Comparison of ENCODE assay signal across 23 cellular contexts in genomic region chr4:130849985-130850632, GRCh38.
DNase-seq lines count a peak whose midpoint lies in the region; ATAC-seq and TF ChIP-seq lines count a peak whose summit lies in the region.
"Had no signal": no experiment of that assay in that cellular context is flagged by ENCODE, and none has a peak within 500 bp of the region (broad histone marks: within the 10 kb centered on the region; RNA-seq: fewer than 3 reads in every experiment).

No MANE protein-coding gene starts in this region.

- H3K4me1 ChIP-seq in OCI-LY1 (ENCODE audit: insufficient read depth, low read length, severe bottlenecking) (peaks cover 3% of the 10 kb centered on the region), vagina (no peaks in the 10 kb centered on the region)
- H3K4me1 ChIP-seq: psoas muscle, SJSA1 had no signal

- no peaks in the 10 kb centered on the region for H4K20me1 ChIP-seq in OCI-LY1 (ENCODE audit: insufficient read depth, low read length)

- no peak overlapping the region for H3K4me2 ChIP-seq in OCI-LY1 (ENCODE audit: low read length)

- no peaks in the 10 kb centered on the region for H3K79me2 ChIP-seq in OCI-LY1 (ENCODE audit: insufficient read depth, low read length)

- intact Hi-C loops in Calu3 (cut with micrococcal nuclease; ENCODE audit: unreplicated experiment) (no loop called here), lower leg skin (cut with DNase I; ENCODE audit: low total_unique reads) (no loop called here), vagina (cut with DNase I) (no loop called here)

- TF ChIP-seq POLR2A in lower leg skin (IDR thresholded peaks at IDR 0.05): no peak
- no peak for TF ChIP-seq POLR2A in vagina (IDR thresholded peaks at IDR 0.05)

- no peaks in the 10 kb centered on the region for H3K9me3 ChIP-seq in OCI-LY1 (ENCODE audit: low read length)
- no peaks in the 10 kb centered on the region for H3K9me3 ChIP-seq in vagina
- H3K9me3 ChIP-seq: psoas muscle, SJSA1 had no signal

- no TSS peak for BruUV-seq in Calu3 (replicated peaks; lab: Mats Ljungman, UMichigan)

- H2AFZ ChIP-seq in OCI-LY1 (ENCODE audit: low read length): peak overlapping the region; percentile 91

- ATAC-seq in HG03135 (IDR thresholded peaks at IDR 0.05; ENCODE audit: unreplicated experiment): no peak
- ATAC-seq: naive thymus-derived CD8-positive, alpha-beta T cell; PC-3; psoas muscle; stimulated activated memory B cell treated with anti-CD40 and anti-IgM and Interleukin-4, amounts not matched to agents 10 μg/mL and 1 μg/mL and 100 μg/mL, for 72 hours had no signal

- CTCF ChIA-PET in Calu3 (lab: Charles Lee): no interaction called here

- no peaks in the 10 kb centered on the region for H3K36me3 ChIP-seq in OCI-LY1 (ENCODE audit: insufficient read depth, low read length)
- no peaks in the 10 kb centered on the region for H3K36me3 ChIP-seq in vagina
- H3K36me3 ChIP-seq: SJSA1 had no signal

- H3K4me3 ChIP-seq in OCI-LY1 (ENCODE audit: low read depth, low read length, poor library complexity, severe bottlenecking) (no peak overlapping the region), fibroblast of mammary gland (ENCODE audit: control insufficient read depth, low read depth, low read length) (no peak overlapping the region), lower leg skin (ENCODE audit: low read depth, poor library complexity, severe bottlenecking) (no peak overlapping the region), vagina (no peak overlapping the region)
- H3K4me3 ChIP-seq: psoas muscle, SJSA1 had no signal

- DNase-seq in Calu3 (peak; percentile 10), fibroblast of mammary gland (ENCODE audit: low read depth) (peak; percentile 1), progenitor cell of endocrine pancreas (ENCODE audit: low spot score, unreplicated experiment) (no peak), lower leg skin (ENCODE audit: low spot score in 2 of 2) (no peak), vagina (ENCODE audit: extremely low spot score in 2 of 2) (no peak), amniotic stem cell (lab: John Stamatoyannopoulos, UW) (no peak)
- DNase-seq: activated CD4-positive, CD25-positive, alpha-beta regulatory T cell treated with anti-CD3 and anti-CD28 coated beads, Interleukin-2, amount 50 U/mL, for 72 hours; activated effector memory CD4-positive, alpha-beta T cell treated with Interleukin-2 at 50 U/mL for 16 hours; anterior cingulate cortex; CD8-positive, alpha-beta memory T cell; cortex of kidney; glutamatergic neuron; IMR-90; naive thymus-derived CD8-positive, alpha-beta T cell; NCI-H1930; NCI-H524 treated with DMSO at 0.1 percent for 48 hours; PC-3; psoas muscle; T-helper 9 cell had no signal

- H3F3A ChIP-seq in OCI-LY1 (ENCODE audit: insufficient read depth, low read length): no peaks in the 10 kb centered on the region

- H3K36me3 Mint-ChIP-seq in Calu3 (ENCODE audit: insufficient read depth, unreplicated experiment) (no peaks in the 10 kb centered on the region), progenitor cell of endocrine pancreas (ENCODE audit: insufficient read depth) (no peaks in the 10 kb centered on the region)
- H3K36me3 Mint-ChIP-seq: CD8-positive, alpha-beta memory T cell; naive thymus-derived CD8-positive, alpha-beta T cell; stimulated activated memory B cell treated with anti-CD40 and anti-IgM and Interleukin-4, amounts not matched to agents 10 μg/mL and 1 μg/mL and 100 μg/mL, for 72 hours had no signal

- H3K27me3 Mint-ChIP-seq in Calu3 (ENCODE audit: unreplicated experiment): no peaks in the 10 kb centered on the region
- H3K27me3 Mint-ChIP-seq in progenitor cell of endocrine pancreas: no peaks in the 10 kb centered on the region
- H3K27me3 Mint-ChIP-seq: CD8-positive, alpha-beta memory T cell; naive thymus-derived CD8-positive, alpha-beta T cell; stimulated activated memory B cell treated with anti-CD40 and anti-IgM and Interleukin-4, amounts not matched to agents 10 μg/mL and 1 μg/mL and 100 μg/mL, for 72 hours had no signal

- H3K9me2 ChIP-seq in OCI-LY1 (ENCODE audit: low read depth, low read length): no peaks in the 10 kb centered on the region

- H3K27ac ChIP-seq in OCI-LY1 (ENCODE audit: low read depth, low read length, poor library complexity, severe bottlenecking): no peak overlapping the region
- no peak overlapping the region for H3K27ac ChIP-seq in vagina
- H3K27ac ChIP-seq: psoas muscle, SJSA1 had no signal

- H3K4me3 Mint-ChIP-seq in Calu3 (ENCODE audit: low read depth, unreplicated experiment) (peak overlapping the region; percentile 28), progenitor cell of endocrine pancreas (ENCODE audit: low read depth) (no peak overlapping the region)
- H3K4me3 Mint-ChIP-seq: naive thymus-derived CD8-positive, alpha-beta T cell; stimulated activated memory B cell treated with anti-CD40 and anti-IgM and Interleukin-4, amounts not matched to agents 10 μg/mL and 1 μg/mL and 100 μg/mL, for 72 hours had no signal

- H3K27me3 ChIP-seq in OCI-LY1 (ENCODE audit: insufficient read depth, low read length) (no peaks in the 10 kb centered on the region), vagina (no peaks in the 10 kb centered on the region)
- H3K27me3 ChIP-seq: SJSA1 had no signal

- H3K27ac Mint-ChIP-seq in Calu3 (ENCODE audit: unreplicated experiment) (no peak overlapping the region), progenitor cell of endocrine pancreas (peak overlapping the region; percentile 51)
- H3K27ac Mint-ChIP-seq: CD8-positive, alpha-beta memory T cell; naive thymus-derived CD8-positive, alpha-beta T cell; stimulated activated memory B cell treated with anti-CD40 and anti-IgM and Interleukin-4, amounts not matched to agents 10 μg/mL and 1 μg/mL and 100 μg/mL, for 72 hours had no signal

- 46 to 52% methylated on average over 5 of the region's 5 CpGs for WGBS in lower leg skin, 2 donors

- H3K4me1 Mint-ChIP-seq in Calu3 (ENCODE audit: low read depth, unreplicated experiment): peaks cover 6% of the 10 kb centered on the region
- H3K4me1 Mint-ChIP-seq in progenitor cell of endocrine pancreas (ENCODE audit: low read depth): peaks cover 14% of the 10 kb centered on the region
- H3K4me1 Mint-ChIP-seq: CD8-positive, alpha-beta memory T cell; naive thymus-derived CD8-positive, alpha-beta T cell; stimulated activated memory B cell treated with anti-CD40 and anti-IgM and Interleukin-4, amounts not matched to agents 10 μg/mL and 1 μg/mL and 100 μg/mL, for 72 hours had no signal

- no peak overlapping the region for H3K9ac ChIP-seq in OCI-LY1 (ENCODE audit: low read length)

- H3K9me3 Mint-ChIP-seq in Calu3 (ENCODE audit: low read depth, unreplicated experiment) (peaks cover 2% of the 10 kb centered on the region), progenitor cell of endocrine pancreas (ENCODE audit: low read depth) (peaks cover 5% of the 10 kb centered on the region)

- TF ChIP-seq CTCF in Calu3 (IDR thresholded peaks at IDR 0.05; ENCODE audit: unreplicated experiment) (no peak), OCI-LY1 (IDR thresholded peaks at IDR 0.05; ENCODE audit: low read length) (no peak), fibroblast of mammary gland (conservative IDR thresholded peaks at IDR 0.05; ENCODE audit: control insufficient read depth, insufficient read depth, low read depth, low read length) (no peak), progenitor cell of endocrine pancreas (IDR thresholded peaks at IDR 0.05; ENCODE audit: unreplicated experiment) (no peak), lower leg skin (IDR thresholded peaks at IDR 0.05) (no peak), vagina (IDR thresholded peaks at IDR 0.05) (no peak)

Comparison
In these comparisons a context has a peak if more than half of its experiments do, and no peak if none do; other contexts are left out.
1. DNase-seq: peak in Calu3 (single experiment) and fibroblast of mammary gland (single experiment); none in progenitor cell of endocrine pancreas (single experiment), lower leg skin (0 of 2), vagina (0 of 2) and amniotic stem cell (single experiment).